Comparison of ENCODE assay signal across 36 cellular contexts in the genomic region with DNA sequence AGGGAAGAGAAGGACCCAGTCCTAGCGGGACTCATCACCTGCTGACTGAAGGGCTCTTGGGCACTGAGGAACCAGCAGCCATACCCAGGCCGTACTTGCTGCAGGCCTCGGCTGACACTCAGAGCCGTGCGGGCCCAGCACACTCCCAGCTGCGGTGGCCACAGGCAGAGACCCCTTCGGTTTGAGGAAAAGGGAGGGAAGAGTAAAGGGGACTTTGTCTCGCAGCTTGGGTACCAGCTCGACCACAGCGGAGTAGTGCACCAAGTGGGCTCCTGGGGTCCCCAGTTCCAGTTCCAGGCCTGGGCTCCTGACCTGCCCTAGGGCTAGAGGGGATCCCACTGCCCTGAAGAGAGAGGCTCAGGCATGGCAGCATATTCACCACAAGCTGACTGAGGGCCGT. TPM values are rescaled to one million over a fixed set of nuclear protein-coding genes. Genes with fewer than 3 reads are reported as not detected.
"Had no signal": no experiment of that assay in that cellular context is flagged by ENCODE, and none has a peak within 500 bp of the region (broad histone marks: within the 10 kb centered on the region; RNA-seq: fewer than 3 reads in every experiment).

No MANE protein-coding gene starts in this region.

- H3K4me3 ChIP-seq: ascending aorta, breast epithelium, Peyer's patch, SJSA1 had no signal

- H3K36me3 Mint-ChIP-seq: activated naive CD4-positive, alpha-beta T cell treated with anti-CD3 and anti-CD28 coated beads, Interleukin-2, amount 50 U/mL, for 24 hours; activated naive CD8-positive, alpha-beta T cell treated with anti-CD3 and anti-CD28 coated beads, Interleukin-2, amount 10 ng/mL, durations not matched to agents 7 days and 5 days; T-cell had no signal

- H3K9me3 Mint-ChIP-seq: activated CD4-positive, alpha-beta memory T cell treated with anti-CD3 and anti-CD28 coated beads, Interleukin-2, amount 10 ng/mL, durations not matched to agents 7 days and 5 days; activated naive CD4-positive, alpha-beta T cell treated with anti-CD3 and anti-CD28 coated beads, Interleukin-2, amount 50 U/mL, for 24 hours; activated naive CD8-positive, alpha-beta T cell treated with anti-CD3 and anti-CD28 coated beads, Interleukin-2, amount 10 ng/mL, durations not matched to agents 7 days and 5 days; activated T-cell treated with anti-CD3 and anti-CD28 coated beads, Interleukin-2, amount 50 U/mL, for 24 hours; activated T-helper 2 cell treated with anti-CD3 and anti-CD28 coated beads, Interferon-gamma antibody, Interleukin-2, Interleukin-4, amounts not matched to agents 10 μg/mL and 5 μg/mL and 100 μg/mL, durations not matched to agents 14 hours and 24 hours and 36 hours; T-cell had no signal

- H3K4me2 ChIP-seq: SK-N-SH had no signal

- DNase-seq: activated CD4-positive, alpha-beta memory T cell treated with anti-CD3 and anti-CD28 coated beads, Interleukin-2, amount 10 ng/mL, durations not matched to agents 7 days and 5 days; activated CD4-positive, alpha-beta T cell treated with anti-CD3 and anti-CD28 coated beads for 1 hour; activated CD4-positive, alpha-beta T cell treated with anti-CD3 and anti-CD28 coated beads for 48 hours; activated CD4-positive, CD25-positive, alpha-beta regulatory T cell; activated gamma-delta T cell; activated naive CD4-positive, alpha-beta T cell treated with Interleukin-2 at 50 U/mL for 16 hours; activated naive CD8-positive, alpha-beta T cell treated with anti-CD3 and anti-CD28 coated beads, Interleukin-2, amount 10 ng/mL, durations not matched to agents 7 days and 5 days; activated T-cell treated with anti-CD3 and anti-CD28 coated beads, Interleukin-2, amount 50 U/mL, for 24 hours; NCI-H1092 treated with DMSO at 0.1 percent for 48 hours; NCI-H1417; NCI-H146; NCI-H187; NCI-H2029 treated with DMSO at 0.1 percent for 48 hours; NCI-H2107; NCI-H2171; NCI-H510A; NCI-H526; NCI-H748 treated with DMSO at 0.1 percent for 48 hours; NK-92 treated with Interleukin-12 subunit alpha and Interleukin-12 subunit beta, amount 100 ng/mL, for 24 hours; PC-3; Peyer's patch; RPMI8226; SHP77 treated with DMSO at 0.1 percent for 48 hours; SK-N-SH; T-helper 2 cell; T-helper 9 cell; WERI-Rb-1 had no signal

- H3K27me3 ChIP-seq: ascending aorta, Peyer's patch, SJSA1 had no signal

- H3K36me3 ChIP-seq: ascending aorta, breast epithelium, Peyer's patch, SJSA1, WERI-Rb-1 had no signal

- H3K9ac ChIP-seq: SK-N-SH had no signal

- H3K9me3 ChIP-seq: ascending aorta, breast epithelium, Peyer's patch, SJSA1, SK-N-SH had no signal

- H3K27ac Mint-ChIP-seq: activated CD4-positive, alpha-beta memory T cell treated with anti-CD3 and anti-CD28 coated beads, Interleukin-2, amount 10 ng/mL, durations not matched to agents 7 days and 5 days; activated naive CD4-positive, alpha-beta T cell treated with anti-CD3 and anti-CD28 coated beads, Interleukin-2, amount 50 U/mL, for 24 hours; activated naive CD8-positive, alpha-beta T cell treated with anti-CD3 and anti-CD28 coated beads, Interleukin-2, amount 10 ng/mL, durations not matched to agents 7 days and 5 days; activated T-cell treated with anti-CD3 and anti-CD28 coated beads, Interleukin-2, amount 50 U/mL, for 24 hours; activated T-helper 2 cell treated with anti-CD3 and anti-CD28 coated beads, Interferon-gamma antibody, Interleukin-2, Interleukin-4, amounts not matched to agents 10 μg/mL and 5 μg/mL and 100 μg/mL, durations not matched to agents 14 hours and 24 hours and 36 hours; T-cell had no signal

- H3K4me1 ChIP-seq: ascending aorta, breast epithelium, Peyer's patch, SJSA1 had no signal

- H3K4me3 Mint-ChIP-seq: activated CD4-positive, alpha-beta memory T cell treated with anti-CD3 and anti-CD28 coated beads, Interleukin-2, amount 10 ng/mL, durations not matched to agents 7 days and 5 days; activated naive CD4-positive, alpha-beta T cell treated with anti-CD3 and anti-CD28 coated beads, Interleukin-2, amount 50 U/mL, for 24 hours; activated naive CD8-positive, alpha-beta T cell treated with anti-CD3 and anti-CD28 coated beads, Interleukin-2, amount 10 ng/mL, durations not matched to agents 7 days and 5 days; activated T-cell treated with anti-CD3 and anti-CD28 coated beads, Interleukin-2, amount 50 U/mL, for 24 hours had no signal

- H3K27me3 Mint-ChIP-seq: activated CD4-positive, alpha-beta memory T cell treated with anti-CD3 and anti-CD28 coated beads, Interleukin-2, amount 10 ng/mL, durations not matched to agents 7 days and 5 days; activated naive CD4-positive, alpha-beta T cell treated with anti-CD3 and anti-CD28 coated beads, Interleukin-2, amount 50 U/mL, for 24 hours; activated naive CD8-positive, alpha-beta T cell treated with anti-CD3 and anti-CD28 coated beads, Interleukin-2, amount 10 ng/mL, durations not matched to agents 7 days and 5 days had no signal

- H3K27ac ChIP-seq: ascending aorta, breast epithelium, Peyer's patch, SJSA1, WERI-Rb-1 had no signal

RNA-seq across cellular contexts. Expression of a gene that starts 17.9 kb away (rescaled TPM):
- total RNA-seq: activated CD4-positive, alpha-beta memory T cell treated with anti-CD3 and anti-CD28 coated beads, Interleukin-2, amount 10 ng/mL, durations not matched to agents 7 days and 5 days; activated CD8-positive, alpha-beta memory T cell treated with anti-CD3 and anti-CD28 coated beads for 36 hours; activated naive CD8-positive, alpha-beta T cell treated with anti-CD3 and anti-CD28 coated beads, Interleukin-2, amount 10 ng/mL, durations not matched to agents 7 days and 5 days; activated T-helper 2 cell treated with anti-CD3 and anti-CD28 coated beads, Interferon-gamma antibody, Interleukin-2, Interleukin-4, amounts not matched to agents 10 μg/mL and 5 μg/mL and 100 μg/mL, durations not matched to agents 14 hours and 24 hours and 36 hours; ascending aorta; breast epithelium; M059J; PC-3; Peyer's patch; SJSA1; T-cell had no signal
- polyA plus RNA-seq: adipose tissue, SK-N-SH had no signal

RNA-seq across cellular contexts. Expression of a gene that starts 56.3 kb away (rescaled TPM):
- total RNA-seq: activated CD4-positive, alpha-beta memory T cell treated with anti-CD3 and anti-CD28 coated beads, Interleukin-2, amount 10 ng/mL, durations not matched to agents 7 days and 5 days; activated CD8-positive, alpha-beta memory T cell treated with anti-CD3 and anti-CD28 coated beads for 36 hours; activated naive CD8-positive, alpha-beta T cell treated with anti-CD3 and anti-CD28 coated beads, Interleukin-2, amount 10 ng/mL, durations not matched to agents 7 days and 5 days; activated T-helper 2 cell treated with anti-CD3 and anti-CD28 coated beads, Interferon-gamma antibody, Interleukin-2, Interleukin-4, amounts not matched to agents 10 μg/mL and 5 μg/mL and 100 μg/mL, durations not matched to agents 14 hours and 24 hours and 36 hours; ascending aorta; breast epithelium; M059J; PC-3; Peyer's patch; SJSA1; T-cell had no signal
- polyA plus RNA-seq: adipose tissue, SK-N-SH had no signal
